ENCODE assay signal across 1 cellular context in genomic region chr19:19663292-19664120, GRCh38.
TF ChIP-seq lines count a peak whose summit lies in the region.

Gene ATP13A1, minus strand, starts transcription at chr19:19663676. Its CDS starts 10 bp downstream, at chr19:19663666.

TF ChIP-seq in K562, 482 proteins besides CTCF, POLR2A, EP300 and RAD21 (continued from another document and continues in another):
- TF ChIP-seq, protein P1, sequence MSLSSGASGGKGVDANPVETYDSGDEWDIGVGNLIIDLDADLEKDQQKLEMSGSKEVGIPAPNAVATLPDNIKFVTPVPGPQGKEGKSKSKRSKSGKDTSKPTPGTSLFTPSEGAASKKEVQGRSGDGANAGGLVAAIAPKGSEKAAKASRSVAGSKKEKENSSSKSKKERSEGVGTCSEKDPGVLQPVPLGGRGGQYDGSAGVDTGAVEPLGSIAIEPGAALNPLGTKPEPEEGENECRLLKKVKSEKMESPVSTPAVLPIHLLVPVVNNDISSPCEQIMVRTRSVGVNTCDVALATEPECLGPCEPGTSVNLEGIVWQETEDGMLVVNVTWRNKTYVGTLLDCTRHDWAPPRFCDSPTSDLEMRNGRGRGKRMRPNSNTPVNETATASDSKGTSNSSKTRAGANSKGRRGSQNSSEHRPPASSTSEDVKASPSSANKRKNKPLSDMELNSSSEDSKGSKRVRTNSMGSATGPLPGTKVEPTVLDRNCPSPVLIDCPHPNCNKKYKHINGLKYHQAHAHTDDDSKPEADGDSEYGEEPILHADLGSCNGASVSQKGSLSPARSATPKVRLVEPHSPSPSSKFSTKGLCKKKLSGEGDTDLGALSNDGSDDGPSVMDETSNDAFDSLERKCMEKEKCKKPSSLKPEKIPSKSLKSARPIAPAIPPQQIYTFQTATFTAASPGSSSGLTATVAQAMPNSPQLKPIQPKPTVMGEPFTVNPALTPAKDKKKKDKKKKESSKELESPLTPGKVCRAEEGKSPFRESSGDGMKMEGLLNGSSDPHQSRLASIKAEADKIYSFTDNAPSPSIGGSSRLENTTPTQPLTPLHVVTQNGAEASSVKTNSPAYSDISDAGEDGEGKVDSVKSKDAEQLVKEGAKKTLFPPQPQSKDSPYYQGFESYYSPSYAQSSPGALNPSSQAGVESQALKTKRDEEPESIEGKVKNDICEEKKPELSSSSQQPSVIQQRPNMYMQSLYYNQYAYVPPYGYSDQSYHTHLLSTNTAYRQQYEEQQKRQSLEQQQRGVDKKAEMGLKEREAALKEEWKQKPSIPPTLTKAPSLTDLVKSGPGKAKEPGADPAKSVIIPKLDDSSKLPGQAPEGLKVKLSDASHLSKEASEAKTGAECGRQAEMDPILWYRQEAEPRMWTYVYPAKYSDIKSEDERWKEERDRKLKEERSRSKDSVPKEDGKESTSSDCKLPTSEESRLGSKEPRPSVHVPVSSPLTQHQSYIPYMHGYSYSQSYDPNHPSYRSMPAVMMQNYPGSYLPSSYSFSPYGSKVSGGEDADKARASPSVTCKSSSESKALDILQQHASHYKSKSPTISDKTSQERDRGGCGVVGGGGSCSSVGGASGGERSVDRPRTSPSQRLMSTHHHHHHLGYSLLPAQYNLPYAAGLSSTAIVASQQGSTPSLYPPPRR (CRISPR knock-in tag; IDR thresholded peaks at IDR 0.05; ENCODE audit: borderline replicate concordance): 0 out of 2 replicates have a peak, but pooled peaks have one; percentile 24
- TF ChIP-seq BRD9 (IDR thresholded peaks at IDR 0.05; ENCODE audit: low read depth, partially characterized antibody) (peak; percentile 59), PML (IDR thresholded peaks at IDR 0.05; ENCODE audit: low read length) (no peak; the same call in 1 of the 2 replicates), ZNF766 (CRISPR knock-in tag; conservative IDR thresholded peaks at IDR 0.05) (peak; percentile 94), ATF7 (IDR thresholded peaks at IDR 0.05) (peak; percentile 60), DACH1 (IDR thresholded peaks at IDR 0.05; ENCODE audit: partially characterized antibody) (no peak), ZNF121 (CRISPR knock-in tag; conservative IDR thresholded peaks at IDR 0.05) (no peak), NONO (IDR thresholded peaks at IDR 0.05; ENCODE audit: low read depth in 2 of 2, low read length in 1 of 2) (peak in 1 of 2 experiments; percentile 81), MLLT1 (IDR thresholded peaks at IDR 0.05) (no peak), ZBTB40 (IDR thresholded peaks at IDR 0.05) (peak; percentile 96), ZBTB40 (CRISPR knock-in tag; IDR thresholded peaks at IDR 0.05) (no peak), RFX1 (IDR thresholded peaks at IDR 0.05) (peak; percentile 87), KLF1 (tag; IDR thresholded peaks at IDR 0.05) (peak; percentile 79; the same call in 1 of the 2 replicates), ZNF146 (CRISPR knock-in tag; IDR thresholded peaks at IDR 0.05; ENCODE audit: unreplicated experiment) (no peak), MAX (CRISPR knock-in tag; IDR thresholded peaks at IDR 0.05) (peak; percentile 56; the same call in 1 of the 2 replicates), ELF1 (tag; IDR thresholded peaks at IDR 0.05) (peak; percentile 98), E2F3 (CRISPR knock-in tag; IDR thresholded peaks at IDR 0.05) (peak; percentile 52; the same call in 1 of the 2 replicates), ZNF445 (CRISPR knock-in tag; IDR thresholded peaks at IDR 0.05; ENCODE audit: low read depth) (0 out of 2 replicates have a peak, but pooled peaks have one; percentile 67), RBM34 (IDR thresholded peaks at IDR 0.05; ENCODE audit: borderline replicate concordance, insufficient read depth, low read length) (no peak), ZKSCAN1 (IDR thresholded peaks at IDR 0.05; ENCODE audit: low read depth, low read length) (peak; percentile 60; the same call in 1 of the 2 replicates), TCF15 (CRISPR knock-in tag; IDR thresholded peaks at IDR 0.05) (no peak), TBL1XR1 (IDR thresholded peaks at IDR 0.05; ENCODE audit: low read length in 2 of 2) (no peak), GATAD2B (IDR thresholded peaks at IDR 0.05; ENCODE audit: borderline replicate concordance) (peak; percentile 96), ZNF24 (IDR thresholded peaks at IDR 0.05) (peak; percentile 33; the same call in 1 of the 2 replicates), ZNF785 (CRISPR knock-in tag; IDR thresholded peaks at IDR 0.05) (no peak), KLF16 (IDR thresholded peaks at IDR 0.05) (no peak), SPI1 (IDR thresholded peaks at IDR 0.05; ENCODE audit: borderline replicate concordance, low read depth, low read length) (peak; percentile 45; the same call in 1 of the 2 replicates), GTF2E2 (tag; IDR thresholded peaks at IDR 0.05) (peak; percentile 58; the same call in 1 of the 2 replicates), TFAP4 (CRISPR knock-in tag; IDR thresholded peaks at IDR 0.05; ENCODE audit: borderline replicate concordance) (peak; percentile 45; the same call in 1 of the 2 replicates), TCF7L2 (IDR thresholded peaks at IDR 0.05; ENCODE audit: low read depth, low read length) (peak; percentile 96), NR2C2 (CRISPR knock-in tag; IDR thresholded peaks at IDR 0.05) (peak; percentile 49; the same call in 1 of the 2 replicates), NR2C2 (tag; IDR thresholded peaks at IDR 0.05) (peak; percentile 98), ZNF165 (CRISPR knock-in tag; IDR thresholded peaks at IDR 0.05; ENCODE audit: borderline replicate concordance) (peak; percentile 63; the same call in 1 of the 2 replicates), ETV5 (CRISPR knock-in tag; IDR thresholded peaks at IDR 0.05; ENCODE audit: low read depth) (peak; percentile 87; the same call in 1 of the 2 replicates), ETV1 (tag; conservative IDR thresholded peaks at IDR 0.05; ENCODE audit: low read depth) (peak; percentile 95), ARNT (IDR thresholded peaks at IDR 0.05) (no peak), BCOR (IDR thresholded peaks at IDR 0.05) (no peak)
- TF ChIP-seq, protein P2, sequence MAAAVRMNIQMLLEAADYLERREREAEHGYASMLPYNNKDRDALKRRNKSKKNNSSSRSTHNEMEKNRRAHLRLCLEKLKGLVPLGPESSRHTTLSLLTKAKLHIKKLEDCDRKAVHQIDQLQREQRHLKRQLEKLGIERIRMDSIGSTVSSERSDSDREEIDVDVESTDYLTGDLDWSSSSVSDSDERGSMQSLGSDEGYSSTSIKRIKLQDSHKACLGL (CRISPR knock-in tag; IDR thresholded peaks at IDR 0.05; ENCODE audit: borderline replicate concordance, poor library complexity, severe bottlenecking): peak; percentile 31
- TF ChIP-seq, protein P3, sequence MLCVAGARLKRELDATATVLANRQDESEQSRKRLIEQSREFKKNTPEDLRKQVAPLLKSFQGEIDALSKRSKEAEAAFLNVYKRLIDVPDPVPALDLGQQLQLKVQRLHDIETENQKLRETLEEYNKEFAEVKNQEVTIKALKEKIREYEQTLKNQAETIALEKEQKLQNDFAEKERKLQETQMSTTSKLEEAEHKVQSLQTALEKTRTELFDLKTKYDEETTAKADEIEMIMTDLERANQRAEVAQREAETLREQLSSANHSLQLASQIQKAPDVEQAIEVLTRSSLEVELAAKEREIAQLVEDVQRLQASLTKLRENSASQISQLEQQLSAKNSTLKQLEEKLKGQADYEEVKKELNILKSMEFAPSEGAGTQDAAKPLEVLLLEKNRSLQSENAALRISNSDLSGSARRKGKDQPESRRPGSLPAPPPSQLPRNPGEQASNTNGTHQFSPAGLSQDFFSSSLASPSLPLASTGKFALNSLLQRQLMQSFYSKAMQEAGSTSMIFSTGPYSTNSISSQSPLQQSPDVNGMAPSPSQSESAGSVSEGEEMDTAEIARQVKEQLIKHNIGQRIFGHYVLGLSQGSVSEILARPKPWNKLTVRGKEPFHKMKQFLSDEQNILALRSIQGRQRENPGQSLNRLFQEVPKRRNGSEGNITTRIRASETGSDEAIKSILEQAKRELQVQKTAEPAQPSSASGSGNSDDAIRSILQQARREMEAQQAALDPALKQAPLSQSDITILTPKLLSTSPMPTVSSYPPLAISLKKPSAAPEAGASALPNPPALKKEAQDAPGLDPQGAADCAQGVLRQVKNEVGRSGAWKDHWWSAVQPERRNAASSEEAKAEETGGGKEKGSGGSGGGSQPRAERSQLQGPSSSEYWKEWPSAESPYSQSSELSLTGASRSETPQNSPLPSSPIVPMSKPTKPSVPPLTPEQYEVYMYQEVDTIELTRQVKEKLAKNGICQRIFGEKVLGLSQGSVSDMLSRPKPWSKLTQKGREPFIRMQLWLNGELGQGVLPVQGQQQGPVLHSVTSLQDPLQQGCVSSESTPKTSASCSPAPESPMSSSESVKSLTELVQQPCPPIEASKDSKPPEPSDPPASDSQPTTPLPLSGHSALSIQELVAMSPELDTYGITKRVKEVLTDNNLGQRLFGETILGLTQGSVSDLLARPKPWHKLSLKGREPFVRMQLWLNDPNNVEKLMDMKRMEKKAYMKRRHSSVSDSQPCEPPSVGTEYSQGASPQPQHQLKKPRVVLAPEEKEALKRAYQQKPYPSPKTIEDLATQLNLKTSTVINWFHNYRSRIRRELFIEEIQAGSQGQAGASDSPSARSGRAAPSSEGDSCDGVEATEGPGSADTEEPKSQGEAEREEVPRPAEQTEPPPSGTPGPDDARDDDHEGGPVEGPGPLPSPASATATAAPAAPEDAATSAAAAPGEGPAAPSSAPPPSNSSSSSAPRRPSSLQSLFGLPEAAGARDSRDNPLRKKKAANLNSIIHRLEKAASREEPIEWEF (CRISPR knock-in tag; IDR thresholded peaks at IDR 0.05): no peak
